ENCODE assay signal across 1 cellular context in the genomic region with DNA sequence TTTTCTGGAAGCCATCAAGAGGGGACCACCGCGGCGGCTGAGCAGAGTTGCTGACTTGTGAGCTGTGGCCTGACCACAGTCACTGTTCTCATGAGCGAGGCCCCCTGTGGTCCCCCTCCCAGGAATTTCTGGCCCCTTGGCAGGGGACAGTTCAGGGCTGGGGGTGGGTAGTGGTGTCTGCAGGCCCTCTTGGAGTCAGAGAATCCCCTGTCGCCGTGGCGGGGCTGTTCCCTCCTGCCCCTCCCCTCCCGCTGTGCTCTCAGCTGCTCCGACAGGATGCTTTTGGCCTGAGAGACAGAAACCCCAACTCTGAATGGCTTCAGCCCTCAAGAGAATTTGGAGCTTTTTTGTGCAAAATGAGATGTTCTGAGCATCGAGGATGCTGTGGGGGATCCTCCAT.
TF ChIP-seq lines count a peak whose summit lies in the region.

No MANE protein-coding gene starts in this region.

TF ChIP-seq in H1, 55 proteins besides CTCF, POLR2A, EP300 and RAD21 (continued from another document):
- TF ChIP-seq, protein P1, sequence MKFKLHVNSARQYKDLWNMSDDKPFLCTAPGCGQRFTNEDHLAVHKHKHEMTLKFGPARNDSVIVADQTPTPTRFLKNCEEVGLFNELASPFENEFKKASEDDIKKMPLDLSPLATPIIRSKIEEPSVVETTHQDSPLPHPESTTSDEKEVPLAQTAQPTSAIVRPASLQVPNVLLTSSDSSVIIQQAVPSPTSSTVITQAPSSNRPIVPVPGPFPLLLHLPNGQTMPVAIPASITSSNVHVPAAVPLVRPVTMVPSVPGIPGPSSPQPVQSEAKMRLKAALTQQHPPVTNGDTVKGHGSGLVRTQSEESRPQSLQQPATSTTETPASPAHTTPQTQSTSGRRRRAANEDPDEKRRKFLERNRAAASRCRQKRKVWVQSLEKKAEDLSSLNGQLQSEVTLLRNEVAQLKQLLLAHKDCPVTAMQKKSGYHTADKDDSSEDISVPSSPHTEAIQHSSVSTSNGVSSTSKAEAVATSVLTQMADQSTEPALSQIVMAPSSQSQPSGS (IDR thresholded peaks at IDR 0.05; ENCODE audit: low read length) = no peak
- TF ChIP-seq RXRA (IDR thresholded peaks at IDR 0.05; ENCODE audit: insufficient read depth, low read depth, low read length) (no peak), RNF2 (IDR thresholded peaks at IDR 0.05; ENCODE audit: borderline replicate concordance, low read depth, low read length, missing control alignments, poor library complexity, severe bottlenecking) (no peak), SAP30 (IDR thresholded peaks at IDR 0.05; ENCODE audit: insufficient read depth, insufficient replicate concordance, low read length) (no peak), NANOG (IDR thresholded peaks at IDR 0.05; ENCODE audit: insufficient read depth, low read depth, low read length, poor library complexity, severe bottlenecking) (no peak), NRF1 (IDR thresholded peaks at IDR 0.05; ENCODE audit: low read depth, low read length) (no peak)
- TF ChIP-seq, protein P2, sequence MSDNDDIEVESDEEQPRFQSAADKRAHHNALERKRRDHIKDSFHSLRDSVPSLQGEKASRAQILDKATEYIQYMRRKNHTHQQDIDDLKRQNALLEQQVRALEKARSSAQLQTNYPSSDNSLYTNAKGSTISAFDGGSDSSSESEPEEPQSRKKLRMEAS (IDR thresholded peaks at IDR 0.05) = no peak
TF ChIP-seq in H1: peak in this region for 0.
